Comparison of ENCODE assay signal across 22 cellular contexts in genomic region chr12:31950088-31950487, GRCh38. TPM values are rescaled to one million over a fixed set of nuclear protein-coding genes. Genes with fewer than 3 reads are reported as not detected.
A peak's percentile ranks its signal among the peaks of the same experiment; 100 is the strongest.
DNase-seq lines count a peak whose midpoint lies in the region; ATAC-seq, FAIRE-seq and TF ChIP-seq lines count a peak whose summit lies in the region.
"Had no signal": no experiment of that assay in that cellular context is flagged by ENCODE, and none has a peak within 500 bp of the region (broad histone marks: within the 10 kb centered on the region; RNA-seq: fewer than 3 reads in every experiment).

No MANE protein-coding gene starts in this region.

- in situ Hi-C loops in HepG2 (cut with HindIII; ENCODE audit: extremely low pct_ligation_motif_present, low pct_unique_long_range_greater_than_20kb) = no loop called here

- H3F3A ChIP-seq in OCI-LY1 (ENCODE audit: insufficient read depth, low read length) = no peaks in the 10 kb centered on the region

- H3K79me2 ChIP-seq in HepG2 (ENCODE audit: insufficient read depth, low read length) = no peaks in the 10 kb centered on the region
- no peaks in the 10 kb centered on the region for H3K79me2 ChIP-seq in OCI-LY1 (ENCODE audit: insufficient read depth, low read length)

- no peak overlapping the region for H3K9ac ChIP-seq in HepG2 (ENCODE audit: insufficient read depth, low read depth, low read length)
- H3K9ac ChIP-seq in OCI-LY1 (ENCODE audit: low read length) = no peak overlapping the region

- no peak for TF ChIP-seq EP300 in HepG2 (IDR thresholded peaks at IDR 0.05; ENCODE audit: low read depth in 2 of 2, low read length in 2 of 2)
- TF ChIP-seq EP300 in HepG2 (CRISPR knock-in tag; IDR thresholded peaks at IDR 0.05; ENCODE audit: borderline replicate concordance) = no peak

- no peak for TF ChIP-seq CTCF in right lobe of liver (IDR thresholded peaks at IDR 0.05)
- TF ChIP-seq CTCF in HepG2 (CRISPR knock-in tag; IDR thresholded peaks at IDR 0.05) = no peak
- TF ChIP-seq CTCF in OCI-LY1 (IDR thresholded peaks at IDR 0.05; ENCODE audit: low read length) = no peak

- no TSS peak for BruUV-seq in HepG2 (replicated peaks; lab: Mats Ljungman, UMichigan)

- TF ChIP-seq RAD21 in HepG2 (CRISPR knock-in tag; IDR thresholded peaks at IDR 0.05) = no peak

- DNase-seq in right lobe of liver (no peak), HepG2 (ENCODE audit: low spot score) (no peak), islet precursor cell (peak; percentile 36), COLO829 (ENCODE audit: low spot score) (no peak), NCI-H1048 (lab: John Stamatoyannopoulos, UW) (no peak), NCI-H1436 treated with DMSO at 0.1 percent for 48 hours (lab: John Stamatoyannopoulos, UW) (no peak)
- DNase-seq: C1 segment of cervical spinal cord, DMS53, MV-4-11, NCI-H1417 treated with DMSO at 0.1 percent for 48 hours, NCI-H2029, NCI-H2171, NCI-H446, NCI-H748 treated with DMSO at 0.1 percent for 48 hours, PC-9 had no signal

- POLR2A ChIA-PET in HepG2 (lab: Yijun Ruan, JAX) = interaction anchor here (1.0 kb wide), 1 partner anchor 9 kb away, joined by 5 read pairs; the partner anchor contains the start of gene RESF1

- H3K4me2 ChIP-seq in HepG2 (ENCODE audit: low read depth, low read length) = no peak overlapping the region
- H3K4me2 ChIP-seq in OCI-LY1 (ENCODE audit: low read length) = no peak overlapping the region
- H3K4me2 ChIP-seq: A549, PC-9 had no signal

- H3K9me3 ChIP-seq in right lobe of liver (no peaks in the 10 kb centered on the region), HepG2 (ENCODE audit: low read length) (peaks cover 11% of the 10 kb centered on the region; the same call in 1 of the 2 replicates), OCI-LY1 (ENCODE audit: low read length) (peaks cover 7% of the 10 kb centered on the region)
- H3K9me3 ChIP-seq: A549, SJSA1 had no signal

- intact Hi-C loops in right lobe of liver (cut with DNase I) (no loop called here), HepG2 (cut with micrococcal nuclease; ENCODE audit: unreplicated experiment) (no loop called here)

- H3K4me1 ChIP-seq in right lobe of liver = peaks cover 0 to 18% (median 6%) of the 10 kb centered on the region in 4 donors
- H3K4me1 ChIP-seq in HepG2 (ENCODE audit: insufficient read depth, low read length) = peaks cover 28% of the 10 kb centered on the region
- peaks cover 27% of the 10 kb centered on the region for H3K4me1 ChIP-seq in OCI-LY1 (ENCODE audit: insufficient read depth, low read length, severe bottlenecking)
- H3K4me1 ChIP-seq: A549, SJSA1 had no signal

- CTCF ChIA-PET in HepG2 (lab: Yijun Ruan, JAX; ENCODE audit: low intra/inter-chr PET ratio, low total read pairs) = no interaction called here

- H3K36me3 ChIP-seq in right lobe of liver (no peaks in the 10 kb centered on the region), HepG2 (replicated peaks in 1 of 2; ENCODE audit: control insufficient read depth in 1 of 2, insufficient read depth in 2 of 2, low read length in 2 of 2) (no peaks in the 10 kb centered on the region), OCI-LY1 (ENCODE audit: insufficient read depth, low read length) (no peaks in the 10 kb centered on the region)
- H3K36me3 ChIP-seq: SJSA1 had no signal

- H4K20me1 ChIP-seq in HepG2 (ENCODE audit: insufficient read depth, low read length) = no peaks in the 10 kb centered on the region
- no peaks in the 10 kb centered on the region for H4K20me1 ChIP-seq in OCI-LY1 (ENCODE audit: insufficient read depth, low read length)

- H3K27me3 ChIP-seq in right lobe of liver = no peaks in the 10 kb centered on the region
- H3K27me3 ChIP-seq in HepG2 (ENCODE audit: control insufficient read depth in 1 of 2, insufficient read depth in 2 of 2, low read length in 2 of 2) = no peaks in the 10 kb centered on the region
- H3K27me3 ChIP-seq in OCI-LY1 (ENCODE audit: insufficient read depth, low read length) = no peaks in the 10 kb centered on the region
- H3K27me3 ChIP-seq: SJSA1 had no signal

- no peak for FAIRE-seq in HepG2 (lab: Jason Lieb, UNC)
- FAIRE-seq: A549, H54, HTR-8/SVneo, K562 had no signal

- H2AFZ ChIP-seq in HepG2 (ENCODE audit: low read length) (no peak overlapping the region), OCI-LY1 (ENCODE audit: low read length) (no peak overlapping the region)
- H2AFZ ChIP-seq: PC-9 had no signal

- H3K27ac ChIP-seq in right lobe of liver (peak overlapping the region in 2 of 3 donors; percentile 80), HepG2 (ENCODE audit: extremely low read length, insufficient read depth, low read length) (no peak overlapping the region), OCI-LY1 (ENCODE audit: low read depth, low read length, poor library complexity, severe bottlenecking) (peak overlapping the region; percentile 66)
- H3K27ac ChIP-seq: A549, PC-9, SJSA1 had no signal

- 87% methylated on average over 4 of the region's 4 CpGs for WGBS in right lobe of liver (ENCODE audit: insufficient coverage, low coverage, low lambda C conversion rate, missing lambda C conversion rate)
- 93% methylated on average over 4 of the region's 4 CpGs for WGBS in HepG2 (ENCODE audit: low lambda C conversion rate)

- no peak for ATAC-seq in right lobe of liver
- no peak for ATAC-seq in HepG2
- no peak for ATAC-seq in HG03196 (IDR thresholded peaks at IDR 0.05; ENCODE audit: unreplicated experiment)
- ATAC-seq: A549, K562 had no signal

- H3K4me3 ChIP-seq in right lobe of liver (no peak overlapping the region), HepG2 (replicated peaks in 1 of 3; ENCODE audit: insufficient read depth in 1 of 3, low read depth in 2 of 3, low read length in 3 of 3) (no peak overlapping the region), OCI-LY1 (ENCODE audit: low read depth, low read length, poor library complexity, severe bottlenecking) (no peak overlapping the region)
- H3K4me3 ChIP-seq: A549, K562, PC-9, SJSA1 had no signal

- no peak for TF ChIP-seq POLR2A in right lobe of liver (IDR thresholded peaks at IDR 0.05)
- TF ChIP-seq POLR2A in HepG2 (IDR thresholded peaks at IDR 0.05; ENCODE audit: insufficient read depth in 1 of 2, low read depth in 2 of 2, low read length in 2 of 2) = no peak

- H3K9me2 ChIP-seq in OCI-LY1 (ENCODE audit: low read depth, low read length) = no peaks in the 10 kb centered on the region

TF ChIP-seq in HepG2, 621 proteins besides CTCF, POLR2A, EP300 and RAD21 (continues in another document):
- TF ChIP-seq CENPBD1 (CRISPR knock-in tag; IDR thresholded peaks at IDR 0.05; ENCODE audit: borderline replicate concordance, low read depth) = no peak
- no peak for TF ChIP-seq ADNP (CRISPR knock-in tag; IDR thresholded peaks at IDR 0.05)
- no peak for TF ChIP-seq ZBTB49 (CRISPR knock-in tag; IDR thresholded peaks at IDR 0.05; ENCODE audit: borderline replicate concordance)
- TF ChIP-seq ZNF207 (IDR thresholded peaks at IDR 0.05; ENCODE audit: borderline replicate concordance) = no peak
- no peak for TF ChIP-seq AKAP8 (CRISPR knock-in tag; IDR thresholded peaks at IDR 0.05)
- no peak for TF ChIP-seq ZNF160 (CRISPR knock-in tag; IDR thresholded peaks at IDR 0.05)
- TF ChIP-seq TAF1 (CRISPR knock-in tag; IDR thresholded peaks at IDR 0.05) = no peak

RNA-seq across cellular contexts. Expression of gene RESF1, which starts 9.1 kb away (rescaled TPM):
- total RNA-seq in right lobe of liver (10 to 100 TPM; 24.0 to 62.5 (median 42.8) TPM), HepG2 (2016; rRNA removed; fragmentation: Illumina TruSeq; extraction: Trizol) (16.8 and 19.6 TPM in 2 replicates)
- 7.5 and 7.6 TPM in 2 replicates for total RNA-seq in HepG2 (2016; cell fraction: cytosol; rRNA removed; fragmentation: Illumina TruSeq; extraction: Trizol; ENCODE audit: low read depth)
- total RNA-seq in HepG2 (2016; cell fraction: insoluble cytoplasmic fraction; rRNA removed; fragmentation: Illumina TruSeq; extraction: Trizol) = 17.0 and 17.2 TPM in 2 replicates
- total RNA-seq in HepG2 (2016; cell fraction: membrane; rRNA removed; fragmentation: Illumina TruSeq; extraction: Trizol) = 14.6 and 16.5 TPM in 2 replicates
- total RNA-seq in HepG2 (2016; cell fraction: nucleus; rRNA removed; fragmentation: Illumina TruSeq; extraction: Trizol) = 21.5 and 27.0 TPM in 2 replicates
- polyA plus RNA-seq in HepG2 (2011; rRNA removed) = 7.9 and 8.1 TPM in 2 replicates
- polyA plus RNA-seq in HepG2 (2011; cell fraction: cytosol; rRNA removed) = 3.8 and 6.9 TPM in 2 replicates
- polyA plus RNA-seq in HepG2 (2011; cell fraction: nucleus; rRNA removed) = 5.4 and 9.5 TPM in 2 replicates
- polyA plus RNA-seq in HepG2 (2012) = 13.3 and 13.5 TPM in 2 replicates
- polyA plus RNA-seq in HepG2 (2016; cell fraction: cytosol; fragmentation: Illumina TruSeq; extraction: Trizol; ENCODE audit: low read depth) = 8.1 and 10.1 TPM in 2 replicates
- polyA plus RNA-seq in HepG2 (2016; cell fraction: insoluble cytoplasmic fraction; fragmentation: Illumina TruSeq; extraction: Trizol; ENCODE audit: low read depth) = 14.7 and 15.3 TPM in 2 replicates
- polyA plus RNA-seq in HepG2 (2016; cell fraction: membrane; fragmentation: Illumina TruSeq; extraction: Trizol; ENCODE audit: low read depth) = 10.7 and 12.4 TPM in 2 replicates
- 25.7 and 28.8 TPM in 2 replicates for polyA plus RNA-seq in HepG2 (2016; cell fraction: nucleus; fragmentation: Illumina TruSeq; extraction: Trizol; ENCODE audit: insufficient read depth, low read depth)
- 4.4 and 8.3 TPM in 2 replicates for polyA minus RNA-seq in HepG2 (2011; rRNA and poly(A)+ RNA removed; ENCODE audit: low replicate concordance)
- polyA minus RNA-seq in HepG2 (2011; cell fraction: cytosol; rRNA and poly(A)+ RNA removed) = 11.1 and 13.0 TPM in 2 replicates
- 25.9 and 43.3 TPM in 2 replicates for polyA minus RNA-seq in HepG2 (2011; cell fraction: nucleus; rRNA and poly(A)+ RNA removed)
